Comparison of ENCODE assay signal across 1 cellular context in genomic region chr7:116231543-116232401, GRCh38.
TF ChIP-seq lines count a peak whose summit lies in the region.

No MANE protein-coding gene starts in this region.

TF ChIP-seq in K562, 482 proteins besides CTCF, POLR2A, EP300 and RAD21 (continued from another document):
- TF ChIP-seq, protein P1, sequence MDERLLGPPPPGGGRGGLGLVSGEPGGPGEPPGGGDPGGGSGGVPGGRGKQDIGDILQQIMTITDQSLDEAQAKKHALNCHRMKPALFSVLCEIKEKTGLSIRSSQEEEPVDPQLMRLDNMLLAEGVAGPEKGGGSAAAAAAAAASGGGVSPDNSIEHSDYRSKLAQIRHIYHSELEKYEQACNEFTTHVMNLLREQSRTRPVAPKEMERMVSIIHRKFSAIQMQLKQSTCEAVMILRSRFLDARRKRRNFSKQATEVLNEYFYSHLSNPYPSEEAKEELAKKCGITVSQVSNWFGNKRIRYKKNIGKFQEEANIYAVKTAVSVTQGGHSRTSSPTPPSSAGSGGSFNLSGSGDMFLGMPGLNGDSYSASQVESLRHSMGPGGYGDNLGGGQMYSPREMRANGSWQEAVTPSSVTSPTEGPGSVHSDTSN (CRISPR knock-in tag; IDR thresholded peaks at IDR 0.05; ENCODE audit: low read depth), result no peak
- TF ChIP-seq, protein P1 (tag; conservative IDR thresholded peaks at IDR 0.05; ENCODE audit: low read depth), result 0 out of 2 replicates have a peak, but pooled peaks have one; percentile 20
